ENCODE assay signal across 1 cellular context in the genomic region with DNA sequence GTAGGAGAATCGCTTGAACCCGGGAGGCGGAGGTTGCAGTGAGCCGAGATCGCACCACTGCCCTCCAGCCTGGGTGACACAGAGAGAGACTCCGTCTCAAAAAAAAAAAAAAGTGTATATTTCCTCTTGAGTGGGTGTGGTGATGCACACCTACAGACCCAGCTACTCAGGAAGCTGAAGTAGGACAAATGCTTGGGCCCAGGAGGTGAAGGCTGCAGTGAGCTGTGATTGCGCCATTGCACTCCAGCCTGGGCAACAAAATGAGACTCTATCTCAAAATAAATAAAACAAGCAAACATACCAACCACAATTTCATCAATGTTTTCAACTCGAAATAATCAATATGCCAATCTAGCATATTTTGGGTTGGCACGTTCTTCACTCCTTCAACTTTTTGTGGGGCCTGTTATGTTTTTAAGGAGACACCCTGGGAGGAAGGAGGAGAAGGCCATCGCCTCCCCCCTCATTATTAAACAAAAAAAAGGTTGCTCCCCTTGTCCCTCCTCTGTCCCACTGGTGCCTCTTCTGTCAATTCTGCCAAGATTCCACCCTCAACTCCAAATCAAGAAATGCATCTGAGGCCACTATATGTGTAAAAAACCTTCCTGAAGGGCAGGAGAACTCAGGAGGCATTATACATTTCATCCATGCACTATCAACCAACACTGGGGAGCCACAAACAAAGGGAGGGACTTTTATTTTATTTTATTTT.
TF ChIP-seq lines count a peak whose summit lies in the region.

No MANE protein-coding gene starts in this region.

TF ChIP-seq in HepG2, 621 proteins besides CTCF, POLR2A, EP300 and RAD21 (continued from another document and continues in another):
- TF ChIP-seq ISL2 (CRISPR knock-in tag; IDR thresholded peaks at IDR 0.05) (peak; percentile 27; the same call in 1 of the 2 replicates), KLF9 (CRISPR knock-in tag; IDR thresholded peaks at IDR 0.05; ENCODE audit: low read depth) (no peak), ZFY (CRISPR knock-in tag; IDR thresholded peaks at IDR 0.05) (no peak), NR2F2 (IDR thresholded peaks at IDR 0.05; ENCODE audit: borderline replicate concordance, low read depth) (no peak), ZHX2 (IDR thresholded peaks at IDR 0.05; ENCODE audit: low read depth) (no peak), ZHX2 (CRISPR knock-in tag; IDR thresholded peaks at IDR 0.05; ENCODE audit: borderline replicate concordance) (no peak), TBX2 (CRISPR knock-in tag; IDR thresholded peaks at IDR 0.05; ENCODE audit: borderline replicate concordance) (peak; percentile 41; the same call in 1 of the 2 replicates), NFYB (CRISPR knock-in tag; IDR thresholded peaks at IDR 0.05) (no peak), ZNF317 (CRISPR knock-in tag; IDR thresholded peaks at IDR 0.05) (0 out of 2 replicates have a peak, but pooled peaks have one; percentile 16), ZSCAN30 (CRISPR knock-in tag; IDR thresholded peaks at IDR 0.05) (no peak), ZNF318 (CRISPR knock-in tag; IDR thresholded peaks at IDR 0.05) (no peak), MAFK (conservative IDR thresholded peaks at IDR 0.05 in 1 of 2, IDR thresholded peaks at IDR 0.05 in 1 of 2; ENCODE audit: low read length in 2 of 2) (peak; percentile 48 to 66; a peak in 3 of 4 replicates), MIER3 (CRISPR knock-in tag; IDR thresholded peaks at IDR 0.05; ENCODE audit: borderline replicate concordance) (peak; percentile 29; the same call in 1 of the 2 replicates), ZFP36 (IDR thresholded peaks at IDR 0.05; ENCODE audit: borderline replicate concordance, low read depth, low read length, partially characterized antibody) (no peak), MLLT10 (CRISPR knock-in tag; IDR thresholded peaks at IDR 0.05) (no peak), ATM (IDR thresholded peaks at IDR 0.05; ENCODE audit: borderline replicate concordance) (no peak), ZNF432 (CRISPR knock-in tag; IDR thresholded peaks at IDR 0.05; ENCODE audit: borderline replicate concordance) (no peak), ELK4 (CRISPR knock-in tag; IDR thresholded peaks at IDR 0.05; ENCODE audit: borderline replicate concordance) (no peak), FOXP4 (CRISPR knock-in tag; IDR thresholded peaks at IDR 0.05) (peak; percentile 58; the same call in 1 of the 2 replicates), ZNF616 (CRISPR knock-in tag; IDR thresholded peaks at IDR 0.05; ENCODE audit: low read depth) (no peak), ZNF513 (CRISPR knock-in tag; conservative IDR thresholded peaks at IDR 0.05) (no peak), PHF21A (CRISPR knock-in tag; IDR thresholded peaks at IDR 0.05) (0 out of 2 replicates have a peak, but pooled peaks have one; percentile 16), ZNF546 (CRISPR knock-in tag; conservative IDR thresholded peaks at IDR 0.05) (no peak), POGZ (CRISPR knock-in tag; IDR thresholded peaks at IDR 0.05) (0 out of 2 replicates have a peak, but pooled peaks have one; percentile 48), ZSCAN29 (CRISPR knock-in tag; conservative IDR thresholded peaks at IDR 0.05) (no peak), ZNF44 (CRISPR knock-in tag; IDR thresholded peaks at IDR 0.05) (no peak), AHR (CRISPR knock-in tag; IDR thresholded peaks at IDR 0.05) (no peak), TRIM24 (CRISPR knock-in tag; IDR thresholded peaks at IDR 0.05) (no peak), NPAS2 (CRISPR knock-in tag; IDR thresholded peaks at IDR 0.05; ENCODE audit: borderline replicate concordance) (no peak), RFX1 (IDR thresholded peaks at IDR 0.05) (no peak)
- TF ChIP-seq, protein P1, sequence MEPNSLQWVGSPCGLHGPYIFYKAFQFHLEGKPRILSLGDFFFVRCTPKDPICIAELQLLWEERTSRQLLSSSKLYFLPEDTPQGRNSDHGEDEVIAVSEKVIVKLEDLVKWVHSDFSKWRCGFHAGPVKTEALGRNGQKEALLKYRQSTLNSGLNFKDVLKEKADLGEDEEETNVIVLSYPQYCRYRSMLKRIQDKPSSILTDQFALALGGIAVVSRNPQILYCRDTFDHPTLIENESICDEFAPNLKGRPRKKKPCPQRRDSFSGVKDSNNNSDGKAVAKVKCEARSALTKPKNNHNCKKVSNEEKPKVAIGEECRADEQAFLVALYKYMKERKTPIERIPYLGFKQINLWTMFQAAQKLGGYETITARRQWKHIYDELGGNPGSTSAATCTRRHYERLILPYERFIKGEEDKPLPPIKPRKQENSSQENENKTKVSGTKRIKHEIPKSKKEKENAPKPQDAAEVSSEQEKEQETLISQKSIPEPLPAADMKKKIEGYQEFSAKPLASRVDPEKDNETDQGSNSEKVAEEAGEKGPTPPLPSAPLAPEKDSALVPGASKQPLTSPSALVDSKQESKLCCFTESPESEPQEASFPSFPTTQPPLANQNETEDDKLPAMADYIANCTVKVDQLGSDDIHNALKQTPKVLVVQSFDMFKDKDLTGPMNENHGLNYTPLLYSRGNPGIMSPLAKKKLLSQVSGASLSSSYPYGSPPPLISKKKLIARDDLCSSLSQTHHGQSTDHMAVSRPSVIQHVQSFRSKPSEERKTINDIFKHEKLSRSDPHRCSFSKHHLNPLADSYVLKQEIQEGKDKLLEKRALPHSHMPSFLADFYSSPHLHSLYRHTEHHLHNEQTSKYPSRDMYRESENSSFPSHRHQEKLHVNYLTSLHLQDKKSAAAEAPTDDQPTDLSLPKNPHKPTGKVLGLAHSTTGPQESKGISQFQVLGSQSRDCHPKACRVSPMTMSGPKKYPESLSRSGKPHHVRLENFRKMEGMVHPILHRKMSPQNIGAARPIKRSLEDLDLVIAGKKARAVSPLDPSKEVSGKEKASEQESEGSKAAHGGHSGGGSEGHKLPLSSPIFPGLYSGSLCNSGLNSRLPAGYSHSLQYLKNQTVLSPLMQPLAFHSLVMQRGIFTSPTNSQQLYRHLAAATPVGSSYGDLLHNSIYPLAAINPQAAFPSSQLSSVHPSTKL (CRISPR knock-in tag; IDR thresholded peaks at IDR 0.05), result peak; percentile 45; the same call in 1 of the 2 replicates
